16 cellular contexts compared by ENCODE assay signal in genomic region chr13:42925626-42926025, GRCh38.
A peak's percentile ranks its signal among the peaks of the same experiment; 100 is the strongest.
DNase-seq lines count a peak whose midpoint lies in the region; ATAC-seq lines count a peak whose summit lies in the region.
"Had no signal": no experiment of that assay in that cellular context is flagged by ENCODE, and none has a peak within 500 bp of the region (broad histone marks: within the 10 kb centered on the region; RNA-seq: fewer than 3 reads in every experiment).

No MANE protein-coding gene starts in this region.

- no peaks in the 10 kb centered on the region for H3K4me1 Mint-ChIP-seq in activated naive CD4-positive, alpha-beta T cell treated with anti-CD3 and anti-CD28 coated beads, Interleukin-2, amount 50 U/mL, for 24 hours
- peaks cover 18% of the 10 kb centered on the region for H3K4me1 Mint-ChIP-seq in activated T-helper 1 cell treated with anti-CD3 and anti-CD28 coated beads, Interleukin-12 subunit alpha, Interleukin-12 subunit beta, Interleukin-2, Interleukin-4 antibody, amounts not matched to agents 30 ng/mL and 10 ng/mL and 1 ng/mL, durations not matched to agents 14 hours and 24 hours and 36 hours (ENCODE audit: low read depth)
- H3K4me1 Mint-ChIP-seq in immature natural killer cell: peaks cover 17 to 22% of the 10 kb centered on the region in 2 donors

- intact Hi-C loops in activated T-helper 1 cell treated with anti-CD3 and anti-CD28 coated beads, Interleukin-12 subunit alpha, Interleukin-12 subunit beta, Interleukin-2, Interleukin-4 antibody, amounts not matched to agents 30 ng/mL and 10 ng/mL and 1 ng/mL, durations not matched to agents 14 hours and 24 hours and 36 hours (cut with micrococcal nuclease): no loop called here

- no peak overlapping the region for H3K4me3 Mint-ChIP-seq in activated naive CD4-positive, alpha-beta T cell treated with anti-CD3 and anti-CD28 coated beads, Interleukin-2, amount 50 U/mL, for 24 hours
- no peak overlapping the region for H3K4me3 Mint-ChIP-seq in activated T-helper 1 cell treated with anti-CD3 and anti-CD28 coated beads, Interleukin-12 subunit alpha, Interleukin-12 subunit beta, Interleukin-2, Interleukin-4 antibody, amounts not matched to agents 30 ng/mL and 10 ng/mL and 1 ng/mL, durations not matched to agents 14 hours and 24 hours and 36 hours
- no peak overlapping the region for H3K4me3 Mint-ChIP-seq in immature natural killer cell
- H3K4me3 Mint-ChIP-seq: CD8-positive, alpha-beta T cell had no signal

- H3K27me3 Mint-ChIP-seq in activated naive CD4-positive, alpha-beta T cell treated with anti-CD3 and anti-CD28 coated beads, Interleukin-2, amount 50 U/mL, for 24 hours: no peaks in the 10 kb centered on the region
- no peaks in the 10 kb centered on the region for H3K27me3 Mint-ChIP-seq in activated T-helper 1 cell treated with anti-CD3 and anti-CD28 coated beads, Interleukin-12 subunit alpha, Interleukin-12 subunit beta, Interleukin-2, Interleukin-4 antibody, amounts not matched to agents 30 ng/mL and 10 ng/mL and 1 ng/mL, durations not matched to agents 14 hours and 24 hours and 36 hours (ENCODE audit: insufficient read depth)
- peaks cover 0 to 2% (median 0%) of the 10 kb centered on the region in 3 donors for H3K27me3 Mint-ChIP-seq in immature natural killer cell (ENCODE audit: low read depth in 3 of 3)

- no peaks in the 10 kb centered on the region for H3K9me3 Mint-ChIP-seq in activated naive CD4-positive, alpha-beta T cell treated with anti-CD3 and anti-CD28 coated beads, Interleukin-2, amount 50 U/mL, for 24 hours
- no peaks in the 10 kb centered on the region for H3K9me3 Mint-ChIP-seq in activated T-helper 1 cell treated with anti-CD3 and anti-CD28 coated beads, Interleukin-12 subunit alpha, Interleukin-12 subunit beta, Interleukin-2, Interleukin-4 antibody, amounts not matched to agents 30 ng/mL and 10 ng/mL and 1 ng/mL, durations not matched to agents 14 hours and 24 hours and 36 hours
- H3K9me3 Mint-ChIP-seq in immature natural killer cell: no peaks in the 10 kb centered on the region
- H3K9me3 Mint-ChIP-seq: CD8-positive, alpha-beta T cell had no signal

- peak overlapping the region; percentile 39 for H3K27ac Mint-ChIP-seq in activated naive CD4-positive, alpha-beta T cell treated with anti-CD3 and anti-CD28 coated beads, Interleukin-2, amount 50 U/mL, for 24 hours
- peak overlapping the region; percentile 2 for H3K27ac Mint-ChIP-seq in activated T-helper 1 cell treated with anti-CD3 and anti-CD28 coated beads, Interleukin-12 subunit alpha, Interleukin-12 subunit beta, Interleukin-2, Interleukin-4 antibody, amounts not matched to agents 30 ng/mL and 10 ng/mL and 1 ng/mL, durations not matched to agents 14 hours and 24 hours and 36 hours
- H3K27ac Mint-ChIP-seq in immature natural killer cell: peak overlapping the region in 4 of 6 donors; percentile 32 to 81 (median 50)
- H3K27ac Mint-ChIP-seq: CD8-positive, alpha-beta T cell had no signal

- DNase-seq in activated naive CD4-positive, alpha-beta T cell treated with anti-CD3 and anti-CD28 coated beads, Interleukin-2, amount 50 U/mL, for 16 hours: no peak
- peak; percentile 13 for DNase-seq in SK-N-DZ (ENCODE audit: low spot score)
- no peak for DNase-seq in activated T-helper 1 cell treated with anti-CD3 and anti-CD28 coated beads, Interleukin-12 subunit alpha, Interleukin-12 subunit beta, Interleukin-2, Interleukin-4 antibody, amounts not matched to agents 30 ng/mL and 10 ng/mL and 1 ng/mL, durations not matched to agents 14 hours and 24 hours and 36 hours (ENCODE audit: low spot score)
- DNase-seq in immature natural killer cell: no peak
- no peak for DNase-seq in activated T-cell treated with anti-CD3 and anti-CD28 coated beads for 4 hours
- no peak for DNase-seq in COLO829 (ENCODE audit: low spot score)
- DNase-seq: 8988T; CD8-positive, alpha-beta T cell; COR-L47; DMS 273 treated with DMSO at 0.1 percent for 48 hours; DMS53; DND-41; EL; GM23248 had no signal

- H3K36me3 Mint-ChIP-seq in activated naive CD4-positive, alpha-beta T cell treated with anti-CD3 and anti-CD28 coated beads, Interleukin-2, amount 50 U/mL, for 24 hours: peaks cover 33% of the 10 kb centered on the region
- H3K36me3 Mint-ChIP-seq in activated T-helper 1 cell treated with anti-CD3 and anti-CD28 coated beads, Interleukin-12 subunit alpha, Interleukin-12 subunit beta, Interleukin-2, Interleukin-4 antibody, amounts not matched to agents 30 ng/mL and 10 ng/mL and 1 ng/mL, durations not matched to agents 14 hours and 24 hours and 36 hours (ENCODE audit: low read depth): peaks cover 59% of the 10 kb centered on the region
- peaks cover 16 to 45% (median 34%) of the 10 kb centered on the region in 3 donors for H3K36me3 Mint-ChIP-seq in immature natural killer cell

- ATAC-seq in HG02571 (IDR thresholded peaks at IDR 0.05; ENCODE audit: unreplicated experiment): no peak
- ATAC-seq: CD8-positive, alpha-beta T cell had no signal
